In the genomic region with DNA sequence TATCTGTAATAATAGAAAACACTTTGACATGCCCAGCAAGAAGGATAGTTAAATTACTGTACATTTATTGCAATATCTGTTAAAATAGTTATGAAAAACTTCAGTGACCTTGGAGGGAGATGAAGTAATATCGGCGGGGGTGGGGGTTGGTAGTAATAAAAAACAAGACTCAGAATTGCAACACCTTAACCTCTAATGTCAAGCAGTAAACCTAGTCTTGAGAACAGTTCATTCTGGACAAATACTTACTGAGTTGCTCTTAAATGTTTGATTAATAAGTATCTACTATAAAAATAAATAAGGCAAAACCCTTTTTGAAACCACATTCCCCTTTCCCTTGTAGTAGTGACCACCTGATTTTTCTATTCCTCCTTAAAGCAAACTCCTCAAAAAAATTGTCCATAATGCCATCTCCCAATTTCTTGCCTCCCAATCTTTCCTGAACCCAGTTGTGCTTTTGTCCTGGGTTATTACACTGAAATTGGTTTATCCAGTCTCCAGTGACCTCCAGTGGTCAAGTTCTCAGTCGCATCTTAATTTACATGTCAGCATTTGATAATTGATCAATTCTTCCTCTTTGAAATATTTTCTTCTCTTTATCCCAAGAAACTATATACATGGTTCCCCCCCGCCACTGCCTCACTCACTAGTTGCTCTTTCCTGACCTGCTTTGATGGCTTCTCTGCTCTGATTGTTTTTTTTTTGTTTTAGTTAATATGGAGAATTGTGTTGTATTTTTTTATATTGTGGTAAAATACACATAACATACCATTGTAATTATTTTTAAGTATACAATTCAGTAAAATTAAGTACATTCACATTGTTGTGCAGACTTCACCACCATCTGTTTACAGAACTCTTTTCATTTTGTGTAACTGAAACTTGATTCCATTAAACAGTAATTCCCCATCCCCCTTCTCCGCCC, we compare ENCODE assay signal across 8 cellular contexts. TPM values are rescaled to one million over a fixed set of nuclear protein-coding genes. Genes with fewer than 3 reads are reported as not detected.
DNase-seq lines count a peak whose midpoint lies in the region; TF ChIP-seq lines count a peak whose summit lies in the region.

No MANE protein-coding gene starts in this region.

- peaks cover 34% of the 10 kb centered on the region for H3K4me1 Mint-ChIP-seq in activated CD4-positive, alpha-beta T cell treated with anti-CD3 and anti-CD28 coated beads, Interleukin-2, amount 10 ng/mL, durations not matched to agents 24 days and 14 days

- intact Hi-C loops in activated CD4-positive, alpha-beta T cell treated with anti-CD3 and anti-CD28 coated beads, Interleukin-2, amount 10 ng/mL, durations not matched to agents 24 days and 14 days (cut with micrococcal nuclease) = no loop called here

- no peaks in the 10 kb centered on the region for H3K27me3 Mint-ChIP-seq in activated CD4-positive, alpha-beta T cell treated with anti-CD3 and anti-CD28 coated beads, Interleukin-2, amount 10 ng/mL, durations not matched to agents 24 days and 14 days

- peaks cover 18% of the 10 kb centered on the region for H3K36me3 Mint-ChIP-seq in activated CD4-positive, alpha-beta T cell treated with anti-CD3 and anti-CD28 coated beads, Interleukin-2, amount 10 ng/mL, durations not matched to agents 24 days and 14 days (ENCODE audit: low read depth)

- H3K27ac Mint-ChIP-seq in activated CD4-positive, alpha-beta T cell treated with anti-CD3 and anti-CD28 coated beads, Interleukin-2, amount 10 ng/mL, durations not matched to agents 24 days and 14 days = peak overlapping the region; percentile 10

- H3K27ac ChIP-seq in VCaP = peak overlapping the region; percentile 51

- H3K4me3 Mint-ChIP-seq in activated CD4-positive, alpha-beta T cell treated with anti-CD3 and anti-CD28 coated beads, Interleukin-2, amount 10 ng/mL, durations not matched to agents 24 days and 14 days = no peak overlapping the region

- peak; percentile 80 for TF ChIP-seq CTCF in VCaP (conservative IDR thresholded peaks at IDR 0.05)

- peak; percentile 68 for DNase-seq in activated CD4-positive, alpha-beta T cell treated with anti-CD3 and anti-CD28 coated beads, Interleukin-2, amount 10 ng/mL, durations not matched to agents 24 days and 14 days
- no peak for DNase-seq in activated CD4-positive, alpha-beta T cell treated with anti-CD3 and anti-CD28 coated beads for 48 hours
- DNase-seq in LoVo (ENCODE audit: low spot score) (peak; percentile 22), globus pallidus (ENCODE audit: low spot score) (peak; percentile 73), pons (ENCODE audit: low spot score) (peak; percentile 84), islet precursor cell (no peak), 8988T (no peak)

- no peaks in the 10 kb centered on the region for H3K9me3 Mint-ChIP-seq in activated CD4-positive, alpha-beta T cell treated with anti-CD3 and anti-CD28 coated beads, Interleukin-2, amount 10 ng/mL, durations not matched to agents 24 days and 14 days

RNA-seq across cellular contexts. Expression of a gene that starts 36.8 kb away (rescaled TPM):
- 306 and 307 TPM in 2 replicates for total RNA-seq in activated CD4-positive, alpha-beta T cell treated with anti-CD3 and anti-CD28 coated beads, Interleukin-2, amount 10 ng/mL, durations not matched to agents 24 days and 14 days

Comparison
In these comparisons a context has a peak if more than half of its experiments do, and no peak if none do; other contexts are left out.
1. DNase-seq: peak in activated CD4-positive, alpha-beta T cell treated with anti-CD3 and anti-CD28 coated beads, Interleukin-2, amount 10 ng/mL, durations not matched to agents 24 days and 14 days (single experiment), LoVo (single experiment), globus pallidus (single experiment) and pons (single experiment); none in activated CD4-positive, alpha-beta T cell treated with anti-CD3 and anti-CD28 coated beads for 48 hours (single experiment), islet precursor cell (single experiment) and 8988T (single experiment).